ENCODE assay signal across 11 cellular contexts in genomic region chr18:8614875-8615274, GRCh38. TPM values are rescaled to one million over a fixed set of nuclear protein-coding genes. Genes with fewer than 3 reads are reported as not detected.
DNase-seq lines count a peak whose midpoint lies in the region; ATAC-seq and TF ChIP-seq lines count a peak whose summit lies in the region.
"Had no signal": no experiment of that assay in that cellular context is flagged by ENCODE, and none has a peak within 500 bp of the region (broad histone marks: within the 10 kb centered on the region; RNA-seq: fewer than 3 reads in every experiment).

No MANE protein-coding gene starts in this region.

- H3K27ac ChIP-seq in lower lobe of right lung, result no peak overlapping the region

- H3K9me3 ChIP-seq in lower lobe of right lung, result no peaks in the 10 kb centered on the region

- intact Hi-C loops in lower lobe of right lung (cut with DNase I), result no loop called here

- H3K27ac Mint-ChIP-seq in stimulated activated naive CD8-positive, alpha-beta T cell treated with anti-CD3 and anti-CD28 coated beads, Interleukin-15, Interleukin-2, amounts not matched to agents 100 ng/mL and 50 ng/mL, for 24 hours, result peak overlapping the region; percentile 63
- peak overlapping the region in 1 of 2 donors; percentile 85 for H3K27ac Mint-ChIP-seq in stimulated activated naive CD8-positive, alpha-beta T cell treated with anti-CD3 and anti-CD28 coated beads, Interleukin-15, amount 100 ng/mL, for 72 hours
- peak overlapping the region in 4 of 5 experiments; percentile 64 to 96 (median 84) for H3K27ac Mint-ChIP-seq in brain
- H3K27ac Mint-ChIP-seq in natural killer cell treated with Interleukin-12 subunit alpha and Interleukin-12 subunit beta and Interleukin-15 and Interleukin-18, amount 100 ng/mL, for 72 hours, result peak overlapping the region; percentile 31 to 87
- H3K27ac Mint-ChIP-seq: activated CD4-positive, alpha-beta T cell treated with anti-CD3 and anti-CD28 coated beads, Interleukin-2, amount 10 ng/mL, durations not matched to agents 24 days and 14 days had no signal

- no peak overlapping the region for H3K4me3 Mint-ChIP-seq in stimulated activated naive CD8-positive, alpha-beta T cell treated with anti-CD3 and anti-CD28 coated beads, Interleukin-15, Interleukin-2, amounts not matched to agents 100 ng/mL and 50 ng/mL, for 24 hours
- H3K4me3 Mint-ChIP-seq in stimulated activated naive CD8-positive, alpha-beta T cell treated with anti-CD3 and anti-CD28 coated beads, Interleukin-15, amount 100 ng/mL, for 72 hours, result peak overlapping the region in 1 of 2 donors; percentile 38
- peak overlapping the region in 4 of 5 experiments; percentile 22 to 84 (median 73) for H3K4me3 Mint-ChIP-seq in brain
- peak overlapping the region; percentile 13 for H3K4me3 Mint-ChIP-seq in natural killer cell treated with Interleukin-12 subunit alpha and Interleukin-12 subunit beta and Interleukin-15 and Interleukin-18, amount 100 ng/mL, for 72 hours
- H3K4me3 Mint-ChIP-seq: activated CD4-positive, alpha-beta T cell treated with anti-CD3 and anti-CD28 coated beads, Interleukin-2, amount 10 ng/mL, durations not matched to agents 24 days and 14 days had no signal

- H3K27me3 Mint-ChIP-seq in stimulated activated naive CD8-positive, alpha-beta T cell treated with anti-CD3 and anti-CD28 coated beads, Interleukin-15, Interleukin-2, amounts not matched to agents 100 ng/mL and 50 ng/mL, for 24 hours, result no peaks in the 10 kb centered on the region
- no peaks in the 10 kb centered on the region for H3K27me3 Mint-ChIP-seq in stimulated activated naive CD8-positive, alpha-beta T cell treated with anti-CD3 and anti-CD28 coated beads, Interleukin-15, amount 100 ng/mL, for 72 hours
- peaks cover 5% of the 10 kb centered on the region for H3K27me3 Mint-ChIP-seq in brain
- no peaks in the 10 kb centered on the region for H3K27me3 Mint-ChIP-seq in natural killer cell treated with Interleukin-12 subunit alpha and Interleukin-12 subunit beta and Interleukin-15 and Interleukin-18, amount 100 ng/mL, for 72 hours
- H3K27me3 Mint-ChIP-seq: activated CD4-positive, alpha-beta T cell treated with anti-CD3 and anti-CD28 coated beads, Interleukin-2, amount 10 ng/mL, durations not matched to agents 24 days and 14 days had no signal

- H3K27me3 ChIP-seq in lower lobe of right lung (ENCODE audit: low read depth), result no peaks in the 10 kb centered on the region

- no peak for ATAC-seq in stimulated activated naive CD8-positive, alpha-beta T cell treated with anti-CD3 and anti-CD28 coated beads, Interleukin-15, amount 100 ng/mL, for 72 hours
- no peak for ATAC-seq in natural killer cell treated with Interleukin-12 subunit alpha and Interleukin-12 subunit beta and Interleukin-15 and Interleukin-18, amount 100 ng/mL, for 72 hours
- no peak for ATAC-seq in GM21576 (IDR thresholded peaks at IDR 0.05; ENCODE audit: unreplicated experiment)
- ATAC-seq in lower lobe of right lung, result no peak
- ATAC-seq: stimulated activated naive CD8-positive, alpha-beta T cell treated with anti-CD3 and anti-CD28 coated beads, Interleukin-15, Interleukin-2, amounts not matched to agents 100 U/mL and 50 U/mL, for 24 hours had no signal

- peaks cover 86% of the 10 kb centered on the region for H3K4me1 Mint-ChIP-seq in stimulated activated naive CD8-positive, alpha-beta T cell treated with anti-CD3 and anti-CD28 coated beads, Interleukin-15, Interleukin-2, amounts not matched to agents 100 ng/mL and 50 ng/mL, for 24 hours (ENCODE audit: low read depth)
- H3K4me1 Mint-ChIP-seq in stimulated activated naive CD8-positive, alpha-beta T cell treated with anti-CD3 and anti-CD28 coated beads, Interleukin-15, amount 100 ng/mL, for 72 hours, result peaks cover 86% of the 10 kb centered on the region
- H3K4me1 Mint-ChIP-seq in brain, result peaks cover 86% of the 10 kb centered on the region
- peaks cover 63 to 65% of the 10 kb centered on the region in 2 donors for H3K4me1 Mint-ChIP-seq in natural killer cell treated with Interleukin-12 subunit alpha and Interleukin-12 subunit beta and Interleukin-15 and Interleukin-18, amount 100 ng/mL, for 72 hours (ENCODE audit: low read depth in 2 of 2)

- no peak overlapping the region for H3K4me3 ChIP-seq in lower lobe of right lung

- peaks cover 64% of the 10 kb centered on the region for H3K4me1 ChIP-seq in lower lobe of right lung

- peaks cover 61% of the 10 kb centered on the region for H3K36me3 Mint-ChIP-seq in stimulated activated naive CD8-positive, alpha-beta T cell treated with anti-CD3 and anti-CD28 coated beads, Interleukin-15, Interleukin-2, amounts not matched to agents 100 ng/mL and 50 ng/mL, for 24 hours (ENCODE audit: low read depth)
- H3K36me3 Mint-ChIP-seq in brain, result peaks cover 44% of the 10 kb centered on the region
- peaks cover 7% of the 10 kb centered on the region for H3K36me3 Mint-ChIP-seq in natural killer cell treated with Interleukin-12 subunit alpha and Interleukin-12 subunit beta and Interleukin-15 and Interleukin-18, amount 100 ng/mL, for 72 hours

- no peaks in the 10 kb centered on the region for H3K9me3 Mint-ChIP-seq in stimulated activated naive CD8-positive, alpha-beta T cell treated with anti-CD3 and anti-CD28 coated beads, Interleukin-15, Interleukin-2, amounts not matched to agents 100 ng/mL and 50 ng/mL, for 24 hours
- H3K9me3 Mint-ChIP-seq in stimulated activated naive CD8-positive, alpha-beta T cell treated with anti-CD3 and anti-CD28 coated beads, Interleukin-15, amount 100 ng/mL, for 72 hours, result no peaks in the 10 kb centered on the region
- no peaks in the 10 kb centered on the region for H3K9me3 Mint-ChIP-seq in brain
- no peaks in the 10 kb centered on the region for H3K9me3 Mint-ChIP-seq in natural killer cell treated with Interleukin-12 subunit alpha and Interleukin-12 subunit beta and Interleukin-15 and Interleukin-18, amount 100 ng/mL, for 72 hours
- H3K9me3 Mint-ChIP-seq: activated CD4-positive, alpha-beta T cell treated with anti-CD3 and anti-CD28 coated beads, Interleukin-2, amount 10 ng/mL, durations not matched to agents 24 days and 14 days had no signal

- no peak for DNase-seq in stimulated activated naive CD8-positive, alpha-beta T cell treated with anti-CD3 and anti-CD28 coated beads, Interleukin-15, amount 100 ng/mL, for 72 hours
- DNase-seq in natural killer cell treated with Interleukin-12 subunit alpha and Interleukin-12 subunit beta and Interleukin-15 and Interleukin-18, amount 100 ng/mL, for 72 hours (ENCODE audit: low spot score), result no peak
- DNase-seq in HT-29 (ENCODE audit: low spot score) (no peak), lower lobe of right lung (no peak), T-helper 9 cell (no peak)
- DNase-seq: activated CD4-positive, alpha-beta T cell treated with anti-CD3 and anti-CD28 coated beads, Interleukin-2, amount 10 ng/mL, durations not matched to agents 24 days and 14 days; effector CD4-positive, alpha-beta T cell; stimulated activated naive CD8-positive, alpha-beta T cell treated with anti-CD3 and anti-CD28 coated beads, Interleukin-15, Interleukin-2, amounts not matched to agents 100 U/mL and 50 U/mL, for 24 hours had no signal

- no peak for TF ChIP-seq CTCF in brain (conservative IDR thresholded peaks at IDR 0.05)
- TF ChIP-seq CTCF in lower lobe of right lung (IDR thresholded peaks at IDR 0.05), result no peak

- H3K36me3 ChIP-seq in lower lobe of right lung, result no peaks in the 10 kb centered on the region

RNA-seq across cellular contexts. Expression of gene RAB12, which starts 5.6 kb away (rescaled TPM):
- polyA plus RNA-seq in brain (ENCODE audit: insufficient read depth, low read depth, low replicate concordance), result 15.1 TPM
- 10 to 100 TPM; 19.1 to 33.0 TPM for total RNA-seq in natural killer cell treated with Interleukin-12 subunit alpha and Interleukin-12 subunit beta and Interleukin-15 and Interleukin-18, amount 100 ng/mL, for 72 hours
- total RNA-seq in HT-29 (2014; rRNA removed; shearing (Covaris generic)), result 21.8 and 24.9 TPM in 2 replicates
- 50.2 TPM for total RNA-seq in lower lobe of right lung
